ENCODE assay signal across 19 cellular contexts in the genomic region with DNA sequence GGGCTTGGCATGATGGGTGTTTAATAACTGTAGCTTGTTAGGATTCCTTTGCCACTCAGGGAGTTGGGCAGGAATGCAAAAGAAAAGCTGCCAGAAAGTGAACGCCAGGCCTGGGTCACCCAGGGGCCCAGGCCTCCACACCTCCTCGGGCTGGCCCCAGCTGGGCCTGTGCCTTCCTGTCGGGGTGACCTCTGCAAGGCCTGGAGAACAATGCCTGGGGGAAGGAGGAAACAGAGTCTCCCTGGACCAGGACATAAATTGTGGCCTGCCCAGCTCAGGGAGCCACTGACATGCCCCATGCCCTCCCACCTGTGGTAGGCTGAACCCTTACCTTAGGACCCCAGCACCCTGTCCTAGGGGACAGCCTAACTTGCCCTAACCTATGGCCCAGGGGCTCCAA. TPM values are rescaled to one million over a fixed set of nuclear protein-coding genes. Genes with fewer than 3 reads are reported as not detected.
DNase-seq lines count a peak whose midpoint lies in the region; ATAC-seq and TF ChIP-seq lines count a peak whose summit lies in the region.
"Had no signal": no experiment of that assay in that cellular context is flagged by ENCODE, and none has a peak within 500 bp of the region (broad histone marks: within the 10 kb centered on the region; RNA-seq: fewer than 3 reads in every experiment).

No MANE protein-coding gene starts in this region.

- H3K27ac ChIP-seq in RWPE1 (peak overlapping the region; percentile 78), lower lobe of right lung (peak overlapping the region; percentile 37)
- H3K27ac ChIP-seq: C4-2B had no signal

- H3K27ac Mint-ChIP-seq in stimulated activated memory B cell treated with anti-CD40 and anti-IgM and Interleukin-4, amounts not matched to agents 10 μg/mL and 1 μg/mL and 100 μg/mL, for 72 hours = no peak overlapping the region
- no peak overlapping the region for H3K27ac Mint-ChIP-seq in activated CD8-positive, alpha-beta memory T cell treated with anti-CD3 and anti-CD28 coated beads, Interleukin-2, amount 10 ng/mL, durations not matched to agents 7 days and 5 days
- H3K27ac Mint-ChIP-seq: activated T-helper 1 cell treated with anti-CD3 and anti-CD28 coated beads, Interleukin-12 subunit alpha, Interleukin-12 subunit beta, Interleukin-2, Interleukin-4 antibody, amounts not matched to agents 30 ng/mL and 10 ng/mL and 1 ng/mL, durations not matched to agents 14 hours and 24 hours and 36 hours had no signal

- intact Hi-C loops in lower lobe of right lung (cut with DNase I) = no loop called here

- no peaks in the 10 kb centered on the region for H3K36me3 ChIP-seq in lower lobe of right lung
- H3K36me3 ChIP-seq: Peyer's patch had no signal

- H3K4me3 Mint-ChIP-seq in stimulated activated memory B cell treated with anti-CD40 and anti-IgM and Interleukin-4, amounts not matched to agents 10 μg/mL and 1 μg/mL and 100 μg/mL, for 72 hours = no peak overlapping the region
- H3K4me3 Mint-ChIP-seq in activated CD8-positive, alpha-beta memory T cell treated with anti-CD3 and anti-CD28 coated beads, Interleukin-2, amount 10 ng/mL, durations not matched to agents 7 days and 5 days = no peak overlapping the region
- H3K4me3 Mint-ChIP-seq: activated T-helper 1 cell treated with anti-CD3 and anti-CD28 coated beads, Interleukin-12 subunit alpha, Interleukin-12 subunit beta, Interleukin-2, Interleukin-4 antibody, amounts not matched to agents 30 ng/mL and 10 ng/mL and 1 ng/mL, durations not matched to agents 14 hours and 24 hours and 36 hours had no signal

- no peak overlapping the region for H3K4me3 ChIP-seq in lower lobe of right lung
- H3K4me3 ChIP-seq: Peyer's patch had no signal

- no peaks in the 10 kb centered on the region for H3K9me3 Mint-ChIP-seq in stimulated activated memory B cell treated with anti-CD40 and anti-IgM and Interleukin-4, amounts not matched to agents 10 μg/mL and 1 μg/mL and 100 μg/mL, for 72 hours
- no peaks in the 10 kb centered on the region for H3K9me3 Mint-ChIP-seq in activated CD8-positive, alpha-beta memory T cell treated with anti-CD3 and anti-CD28 coated beads, Interleukin-2, amount 10 ng/mL, durations not matched to agents 7 days and 5 days (ENCODE audit: low read depth)
- H3K9me3 Mint-ChIP-seq: activated T-helper 1 cell treated with anti-CD3 and anti-CD28 coated beads, Interleukin-12 subunit alpha, Interleukin-12 subunit beta, Interleukin-2, Interleukin-4 antibody, amounts not matched to agents 30 ng/mL and 10 ng/mL and 1 ng/mL, durations not matched to agents 14 hours and 24 hours and 36 hours had no signal

- CTCF ChIA-PET in RWPE1 (lab: Yijun Ruan, JAX) = interaction anchor here (0.6 kb wide), 1 partner anchor 1268 kb away, joined by 3 read pairs; a partner anchor contains a TSS
- CTCF ChIA-PET in activated CD8-positive, alpha-beta memory T cell treated with anti-CD3 and anti-CD28 coated beads, Interleukin-2, amount 10 ng/mL, durations not matched to agents 7 days and 5 days (lab: Charles Lee) = no interaction called here

- H3K36me3 Mint-ChIP-seq in stimulated activated memory B cell treated with anti-CD40 and anti-IgM and Interleukin-4, amounts not matched to agents 10 μg/mL and 1 μg/mL and 100 μg/mL, for 72 hours = no peaks in the 10 kb centered on the region
- no peaks in the 10 kb centered on the region for H3K36me3 Mint-ChIP-seq in activated CD8-positive, alpha-beta memory T cell treated with anti-CD3 and anti-CD28 coated beads, Interleukin-2, amount 10 ng/mL, durations not matched to agents 7 days and 5 days

- peaks cover 13% of the 10 kb centered on the region for H3K27me3 ChIP-seq in lower lobe of right lung (ENCODE audit: low read depth)
- H3K27me3 ChIP-seq: Peyer's patch had no signal

- POLR2A ChIA-PET in RWPE1 (lab: Yijun Ruan, JAX; ENCODE audit: low non-redundant PET) = no interaction called here

- peaks cover 39% of the 10 kb centered on the region for H3K4me1 ChIP-seq in lower lobe of right lung

- no peak for ATAC-seq in lower lobe of right lung
- peak; percentile 39 for ATAC-seq in stimulated activated memory B cell treated with anti-CD40 and anti-IgM and Interleukin-4, amounts not matched to agents 10 μg/mL and 1 μg/mL and 100 μg/mL, for 72 hours
- ATAC-seq in activated CD8-positive, alpha-beta memory T cell treated with anti-CD3 and anti-CD28 coated beads, Interleukin-2, amount 10 ng/mL, durations not matched to agents 7 days and 5 days = no peak
- ATAC-seq in HG03196 (IDR thresholded peaks at IDR 0.05; ENCODE audit: unreplicated experiment) = no peak

- H3K27me3 Mint-ChIP-seq in stimulated activated memory B cell treated with anti-CD40 and anti-IgM and Interleukin-4, amounts not matched to agents 10 μg/mL and 1 μg/mL and 100 μg/mL, for 72 hours = peaks cover 64% of the 10 kb centered on the region
- peaks cover 9% of the 10 kb centered on the region for H3K27me3 Mint-ChIP-seq in activated CD8-positive, alpha-beta memory T cell treated with anti-CD3 and anti-CD28 coated beads, Interleukin-2, amount 10 ng/mL, durations not matched to agents 7 days and 5 days

- H3K4me1 Mint-ChIP-seq in stimulated activated memory B cell treated with anti-CD40 and anti-IgM and Interleukin-4, amounts not matched to agents 10 μg/mL and 1 μg/mL and 100 μg/mL, for 72 hours = no peaks in the 10 kb centered on the region
- no peaks in the 10 kb centered on the region for H3K4me1 Mint-ChIP-seq in activated CD8-positive, alpha-beta memory T cell treated with anti-CD3 and anti-CD28 coated beads, Interleukin-2, amount 10 ng/mL, durations not matched to agents 7 days and 5 days

- DNase-seq in RWPE1 (ENCODE audit: low spot score) (no peak), dermis blood vessel endothelial cell (peak; percentile 45), lower lobe of right lung (no peak), NCI-H146 (lab: John Stamatoyannopoulos, UW) (no peak)
- DNase-seq in activated CD8-positive, alpha-beta memory T cell treated with anti-CD3 and anti-CD28 coated beads, Interleukin-2, amount 10 ng/mL, durations not matched to agents 7 days and 5 days = no peak
- DNase-seq: activated CD4-positive, alpha-beta T cell treated with anti-CD3 and anti-CD28 coated beads for 48 hours; activated naive CD4-positive, alpha-beta T cell treated with anti-CD3 and anti-CD28 coated beads, Interleukin-2, amount 50 U/mL, for 16 hours; Calu3; NCI-H1417; NCI-H446 treated with DMSO at 0.1 percent for 48 hours; NK-92 treated with Interleukin-12 subunit alpha and Interleukin-12 subunit beta, amount 100 ng/mL, for 24 hours; nucleus accumbens; Peyer's patch; SK-N-SH; T-helper 2 cell had no signal

- TF ChIP-seq CTCF in RWPE1 (conservative IDR thresholded peaks at IDR 0.05; ENCODE audit: low read depth) = no peak
- no peak for TF ChIP-seq CTCF in lower lobe of right lung (IDR thresholded peaks at IDR 0.05)

- no peaks in the 10 kb centered on the region for H3K9me3 ChIP-seq in lower lobe of right lung
- H3K9me3 ChIP-seq: Peyer's patch, SK-N-SH had no signal

RNA-seq across cellular contexts. Expression of a gene that starts 21.9 kb away (rescaled TPM):
- 0.34 and 0.47 TPM in 2 replicates for total RNA-seq in dermis blood vessel endothelial cell
- 6.5 TPM for total RNA-seq in lower lobe of right lung
- under 1 TPM; 0.14 to 0.29 TPM for total RNA-seq in activated CD8-positive, alpha-beta memory T cell treated with anti-CD3 and anti-CD28 coated beads, Interleukin-2, amount 10 ng/mL, durations not matched to agents 7 days and 5 days
